1 cellular context compared by ENCODE assay signal in the genomic region with DNA sequence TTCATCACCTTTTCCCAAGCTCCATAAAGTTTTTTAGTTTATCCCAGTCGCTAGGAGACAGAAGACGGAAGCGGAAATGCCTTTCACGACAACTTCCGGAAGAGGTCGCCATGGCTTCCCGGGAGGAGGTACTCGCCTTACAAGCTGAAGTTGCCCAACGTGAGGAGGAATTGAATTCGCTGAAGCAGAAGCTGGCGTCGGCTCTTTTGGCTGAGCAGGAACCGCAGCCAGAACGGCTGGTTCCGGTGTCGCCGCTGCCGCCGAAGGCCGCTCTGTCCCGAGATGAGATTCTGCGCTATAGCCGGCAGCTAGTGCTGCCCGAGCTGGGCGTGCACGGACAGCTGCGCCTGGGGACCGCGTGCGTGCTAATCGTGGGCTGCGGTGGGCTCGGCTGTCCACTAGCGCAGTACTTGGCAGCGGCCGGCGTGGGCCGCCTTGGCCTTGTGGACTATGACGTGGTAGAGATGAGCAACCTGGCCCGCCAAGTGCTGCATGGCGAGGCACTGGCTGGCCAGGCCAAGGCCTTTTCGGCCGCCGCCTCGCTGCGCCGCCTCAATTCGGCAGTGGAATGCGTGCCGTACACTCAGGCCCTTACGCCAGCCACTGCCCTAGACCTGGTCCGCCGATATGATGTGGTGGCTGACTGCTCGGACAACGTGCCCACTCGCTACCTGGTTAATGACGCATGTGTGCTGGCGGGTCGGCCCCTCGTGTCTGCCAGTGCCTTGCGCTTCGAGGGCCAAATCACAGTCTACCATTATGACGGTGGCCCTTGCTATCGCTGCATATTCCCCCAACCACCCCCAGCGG.
TF ChIP-seq lines count a peak whose summit lies in the region.

Gene MOCS3, plus strand, starts transcription at position 86 of the 810 bp plus-strand sequence. Its CDS starts 25 bp downstream, at position 111.

TF ChIP-seq in K562, 482 proteins besides CTCF, POLR2A, EP300 and RAD21 (continued from another document):
- TF ChIP-seq ZBTB7A (IDR thresholded peaks at IDR 0.05; ENCODE audit: borderline replicate concordance, control insufficient read depth, low read depth, low read length) (peak; percentile 30; the same call in 1 of the 2 replicates), ZNF395 (CRISPR knock-in tag; IDR thresholded peaks at IDR 0.05) (no peak), GABPB1 (CRISPR knock-in tag; IDR thresholded peaks at IDR 0.05) (peak; percentile 92), RBFOX2 (IDR thresholded peaks at IDR 0.05; ENCODE audit: low read depth, low read length) (peak; percentile 71), SP1 (CRISPR knock-in tag; IDR thresholded peaks at IDR 0.05) (0 out of 2 replicates have a peak, but pooled peaks have one; percentile 23), BMI1 (IDR thresholded peaks at IDR 0.05; ENCODE audit: low read length) (peak; percentile 93)
- TF ChIP-seq, protein P1, sequence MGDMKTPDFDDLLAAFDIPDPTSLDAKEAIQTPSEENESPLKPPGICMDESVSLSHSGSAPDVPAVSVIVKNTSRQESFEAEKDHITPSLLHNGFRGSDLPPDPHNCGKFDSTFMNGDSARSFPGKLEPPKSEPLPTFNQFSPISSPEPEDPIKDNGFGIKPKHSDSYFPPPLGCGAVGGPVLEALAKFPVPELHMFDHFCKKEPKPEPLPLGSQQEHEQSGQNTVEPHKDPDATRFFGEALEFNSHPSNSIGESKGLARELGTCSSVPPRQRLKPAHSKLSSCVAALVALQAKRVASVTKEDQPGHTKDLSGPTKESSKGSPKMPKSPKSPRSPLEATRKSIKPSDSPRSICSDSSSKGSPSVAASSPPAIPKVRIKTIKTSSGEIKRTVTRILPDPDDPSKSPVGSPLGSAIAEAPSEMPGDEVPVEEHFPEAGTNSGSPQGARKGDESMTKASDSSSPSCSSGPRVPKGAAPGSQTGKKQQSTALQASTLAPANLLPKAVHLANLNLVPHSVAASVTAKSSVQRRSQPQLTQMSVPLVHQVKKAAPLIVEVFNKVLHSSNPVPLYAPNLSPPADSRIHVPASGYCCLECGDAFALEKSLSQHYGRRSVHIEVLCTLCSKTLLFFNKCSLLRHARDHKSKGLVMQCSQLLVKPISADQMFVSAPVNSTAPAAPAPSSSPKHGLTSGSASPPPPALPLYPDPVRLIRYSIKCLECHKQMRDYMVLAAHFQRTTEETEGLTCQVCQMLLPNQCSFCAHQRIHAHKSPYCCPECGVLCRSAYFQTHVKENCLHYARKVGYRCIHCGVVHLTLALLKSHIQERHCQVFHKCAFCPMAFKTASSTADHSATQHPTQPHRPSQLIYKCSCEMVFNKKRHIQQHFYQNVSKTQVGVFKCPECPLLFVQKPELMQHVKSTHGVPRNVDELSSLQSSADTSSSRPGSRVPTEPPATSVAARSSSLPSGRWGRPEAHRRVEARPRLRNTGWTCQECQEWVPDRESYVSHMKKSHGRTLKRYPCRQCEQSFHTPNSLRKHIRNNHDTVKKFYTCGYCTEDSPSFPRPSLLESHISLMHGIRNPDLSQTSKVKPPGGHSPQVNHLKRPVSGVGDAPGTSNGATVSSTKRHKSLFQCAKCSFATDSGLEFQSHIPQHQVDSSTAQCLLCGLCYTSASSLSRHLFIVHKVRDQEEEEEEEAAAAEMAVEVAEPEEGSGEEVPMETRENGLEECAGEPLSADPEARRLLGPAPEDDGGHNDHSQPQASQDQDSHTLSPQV (IDR thresholded peaks at IDR 0.05) = no peak
